Comparison of ENCODE assay signal across 16 cellular contexts in the genomic region with DNA sequence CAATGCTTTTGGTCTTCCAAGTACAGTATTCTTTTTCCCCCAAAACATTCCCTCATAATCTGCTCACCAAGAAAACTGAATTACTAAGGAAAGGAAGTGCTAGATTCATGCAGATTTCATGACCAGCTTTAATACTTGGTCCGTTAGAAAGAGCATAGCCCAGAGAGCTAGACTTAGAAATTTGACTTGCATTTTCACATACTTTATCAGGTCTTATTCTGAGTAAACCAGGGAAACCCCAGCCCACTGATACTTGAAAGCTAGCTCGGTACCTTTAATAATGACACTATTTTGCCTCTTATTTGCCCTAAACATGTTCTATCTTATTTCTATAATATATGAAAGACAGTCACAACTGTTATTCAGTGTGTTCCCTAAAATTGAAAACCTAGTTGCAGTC.
A peak's percentile ranks its signal among the peaks of the same experiment; 100 is the strongest.
DNase-seq lines count a peak whose midpoint lies in the region; ATAC-seq lines count a peak whose summit lies in the region.
"Had no signal": no experiment of that assay in that cellular context is flagged by ENCODE, and none has a peak within 500 bp of the region (broad histone marks: within the 10 kb centered on the region; RNA-seq: fewer than 3 reads in every experiment).

No MANE protein-coding gene starts in this region.

- H3K9me3 Mint-ChIP-seq in activated T-cell treated with anti-CD3 and anti-CD28 coated beads, Interleukin-2, amount 50 U/mL, for 24 hours = no peaks in the 10 kb centered on the region
- H3K9me3 Mint-ChIP-seq: activated CD8-positive, alpha-beta T cell treated with anti-CD3 and anti-CD28 coated beads for 36 hours; memory B cell had no signal

- no peak overlapping the region for H3K27ac Mint-ChIP-seq in activated T-cell treated with anti-CD3 and anti-CD28 coated beads, Interleukin-2, amount 50 U/mL, for 24 hours
- H3K27ac Mint-ChIP-seq: activated CD8-positive, alpha-beta T cell treated with anti-CD3 and anti-CD28 coated beads for 36 hours; memory B cell; stimulated activated naive CD8-positive, alpha-beta T cell treated with anti-CD3 and anti-CD28 coated beads, Interleukin-15, Interleukin-2, amounts not matched to agents 100 ng/mL and 50 ng/mL, for 24 hours had no signal

- DNase-seq in GF-D8 (lab: John Stamatoyannopoulos, UW) = no peak
- no peak for DNase-seq in activated T-cell treated with anti-CD3 and anti-CD28 coated beads, Interleukin-2, amount 50 U/mL, for 24 hours
- no peak for DNase-seq in A172 (ENCODE audit: low spot score)
- no peak for DNase-seq in NCI-H1436 (lab: John Stamatoyannopoulos, UW)
- DNase-seq: activated CD8-positive, alpha-beta T cell treated with anti-CD3 and anti-CD28 coated beads for 36 hours; activated gamma-delta T cell; effector CD8-positive, alpha-beta T cell; HCEC 1CT; MM.1S; NK-92 treated with Interleukin-12 subunit alpha and Interleukin-12 subunit beta, amount 100 ng/mL, for 24 hours had no signal

- no peaks in the 10 kb centered on the region for H3K27me3 Mint-ChIP-seq in activated T-cell treated with anti-CD3 and anti-CD28 coated beads, Interleukin-2, amount 50 U/mL, for 24 hours
- H3K27me3 Mint-ChIP-seq: activated CD8-positive, alpha-beta T cell treated with anti-CD3 and anti-CD28 coated beads for 36 hours; stimulated activated naive CD8-positive, alpha-beta T cell treated with anti-CD3 and anti-CD28 coated beads, Interleukin-15, Interleukin-2, amounts not matched to agents 100 ng/mL and 50 ng/mL, for 24 hours had no signal

- peak; percentile 87 for ATAC-seq in GM18520 (IDR thresholded peaks at IDR 0.05; ENCODE audit: unreplicated experiment)
- peak; percentile 88 for ATAC-seq in GM21390 (IDR thresholded peaks at IDR 0.05; ENCODE audit: unreplicated experiment)
- ATAC-seq in HG02885 (IDR thresholded peaks at IDR 0.05; ENCODE audit: poor library complexity, unreplicated experiment) = peak; percentile 93
- ATAC-seq in HG03521 (IDR thresholded peaks at IDR 0.05; ENCODE audit: unreplicated experiment) = peak; percentile 85
- ATAC-seq: activated CD8-positive, alpha-beta T cell treated with anti-CD3 and anti-CD28 coated beads for 36 hours had no signal

- no peaks in the 10 kb centered on the region for H3K36me3 Mint-ChIP-seq in activated T-cell treated with anti-CD3 and anti-CD28 coated beads, Interleukin-2, amount 50 U/mL, for 24 hours (ENCODE audit: low read depth)
- H3K36me3 Mint-ChIP-seq: memory B cell had no signal

- H3K4me1 Mint-ChIP-seq in activated T-cell treated with anti-CD3 and anti-CD28 coated beads, Interleukin-2, amount 50 U/mL, for 24 hours (ENCODE audit: low read depth) = no peaks in the 10 kb centered on the region
- H3K4me1 Mint-ChIP-seq: memory B cell had no signal

- H3K4me3 Mint-ChIP-seq in activated T-cell treated with anti-CD3 and anti-CD28 coated beads, Interleukin-2, amount 50 U/mL, for 24 hours = no peak overlapping the region
- H3K4me3 Mint-ChIP-seq: activated CD8-positive, alpha-beta T cell treated with anti-CD3 and anti-CD28 coated beads for 36 hours; memory B cell; stimulated activated naive CD8-positive, alpha-beta T cell treated with anti-CD3 and anti-CD28 coated beads, Interleukin-15, Interleukin-2, amounts not matched to agents 100 ng/mL and 50 ng/mL, for 24 hours had no signal
